In genomic region chr2:160491922-160492371, GRCh38 we compare ENCODE assay signal across 7 cellular contexts. TPM values are rescaled to one million over a fixed set of nuclear protein-coding genes. Genes with fewer than 3 reads are reported as not detected.
DNase-seq lines count a peak whose midpoint lies in the region; ATAC-seq and TF ChIP-seq lines count a peak whose summit lies in the region.

No MANE protein-coding gene starts in this region.

- TF ChIP-seq EP300 in gastroesophageal sphincter (IDR thresholded peaks at IDR 0.05): no peak

- TF ChIP-seq POLR2A in gastroesophageal sphincter (IDR thresholded peaks at IDR 0.05): no peak

- TF ChIP-seq CTCF in HFF-Myc (IDR thresholded peaks at IDR 0.05; ENCODE audit: low read depth, low read length, missing control alignments) (no peak), VCaP (conservative IDR thresholded peaks at IDR 0.05) (no peak), gastroesophageal sphincter (IDR thresholded peaks at IDR 0.05) (no peak)

- peaks cover 3 to 65% (median 4%) of the 10 kb centered on the region in 3 donors for H3K4me1 ChIP-seq in gastroesophageal sphincter

- H3K27ac ChIP-seq in VCaP: peak overlapping the region; percentile 77
- H3K27ac ChIP-seq in gastroesophageal sphincter: peak overlapping the region; percentile 97 to 99 (median 98)

- no peaks in the 10 kb centered on the region for H3K9me3 ChIP-seq in gastroesophageal sphincter

- peak; percentile 35 for DNase-seq in HFF-Myc (ENCODE audit: extremely low read depth, low read depth)
- peak; percentile 69 for DNase-seq in renal cortical epithelial cell (ENCODE audit: low read depth)
- DNase-seq in stimulated activated CD4-positive, alpha-beta T cell treated with anti-CD3 and anti-CD28 coated beads, Interleukin-2, amount 100 ng/mL, for 24 hours: no peak
- DNase-seq in NOMO-1 treated with dmso at 0.1 percent for 144 hours (lab: John Stamatoyannopoulos, UW; ENCODE audit: unreplicated experiment): no peak
- no peak for DNase-seq in cerebellar nuclear complex (lab: John Stamatoyannopoulos, UW)

- no peaks in the 10 kb centered on the region for H3K27me3 ChIP-seq in gastroesophageal sphincter

- peak; percentile 20 for ATAC-seq in gastroesophageal sphincter

- H3K4me3 ChIP-seq in HFF-Myc (replicated peaks; ENCODE audit: low read depth, low read length) (peak overlapping the region; percentile 73), gastroesophageal sphincter (peak overlapping the region; percentile 91 to 98)

- 0 to 4% methylated on average over 10 of the region's 10 CpGs for WGBS in gastroesophageal sphincter (ENCODE audit: low coverage in 1 of 2), 2 donors

- H3K36me3 ChIP-seq in gastroesophageal sphincter: no peaks in the 10 kb centered on the region

RNA-seq across cellular contexts. Expression of gene RBMS1, which starts 1.7 kb away (rescaled TPM):
- total RNA-seq in gastroesophageal sphincter: 100 to 1,000 TPM in 1 of 4 donors, 10 to 100 TPM in 3; 86.0 to 110 (median 91.5) TPM
- total RNA-seq in renal cortical epithelial cell: 66.7 and 116 TPM in 2 replicates

Comparison
In these comparisons a context has a peak if more than half of its experiments do, and no peak if none do; other contexts are left out.
1. DNase-seq: peak in HFF-Myc (single experiment) and renal cortical epithelial cell (single experiment); none in stimulated activated CD4-positive, alpha-beta T cell treated with anti-CD3 and anti-CD28 coated beads, Interleukin-2, amount 100 ng/mL, for 24 hours (0 of 2), NOMO-1 treated with dmso at 0.1 percent for 144 hours (single experiment) and cerebellar nuclear complex (0 of 2).